In genomic region chr12:84341467-84342193, GRCh38 we compare ENCODE assay signal across 4 cellular contexts.
TF ChIP-seq lines count a peak whose summit lies in the region.

No MANE protein-coding gene starts in this region.

TF ChIP-seq in HepG2, 621 proteins besides CTCF, POLR2A, EP300 and RAD21:
- TF ChIP-seq ATF7 (IDR thresholded peaks at IDR 0.05), result peak; percentile 70
- no peak for TF ChIP-seq ATF7 (CRISPR knock-in tag; IDR thresholded peaks at IDR 0.05)
- no peak for TF ChIP-seq MAZ (IDR thresholded peaks at IDR 0.05; ENCODE audit: borderline replicate concordance, low read depth, low read length)
- no peak for TF ChIP-seq MAZ (CRISPR knock-in tag; IDR thresholded peaks at IDR 0.05; ENCODE audit: low read depth)
- TF ChIP-seq ZNF468 (CRISPR knock-in tag; IDR thresholded peaks at IDR 0.05), result no peak

TF ChIP-seq in HEK293, 187 proteins besides CTCF, POLR2A, EP300 and RAD21:
- TF ChIP-seq ZNF548 (tag by site-specific recombination; IDR thresholded peaks at IDR 0.05), result no peak
- TF ChIP-seq ATF2 (tag by site-specific recombination; IDR thresholded peaks at IDR 0.05; ENCODE audit: low read depth), result peak; percentile 54
- no peak for TF ChIP-seq ZNF2 (tag by site-specific recombination; IDR thresholded peaks at IDR 0.05)
- TF ChIP-seq, protein P1, sequence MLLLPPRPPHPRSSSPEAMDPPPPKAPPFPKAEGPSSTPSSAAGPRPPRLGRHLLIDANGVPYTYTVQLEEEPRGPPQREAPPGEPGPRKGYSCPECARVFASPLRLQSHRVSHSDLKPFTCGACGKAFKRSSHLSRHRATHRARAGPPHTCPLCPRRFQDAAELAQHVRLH (tag by site-specific recombination; IDR thresholded peaks at IDR 0.05), result no peak
- no peak for TF ChIP-seq BCL11B (tag by site-specific recombination; IDR thresholded peaks at IDR 0.05; ENCODE audit: low read depth)
- no peak for TF ChIP-seq ZNF221 (tag by site-specific recombination; IDR thresholded peaks at IDR 0.05; ENCODE audit: borderline replicate concordance)
- TF ChIP-seq ZNF140 (tag by site-specific recombination; IDR thresholded peaks at IDR 0.05), result no peak
- no peak for TF ChIP-seq ZBTB1 (tag by site-specific recombination; IDR thresholded peaks at IDR 0.05)

TF ChIP-seq in IMR-90, 13 proteins besides CTCF, POLR2A, EP300 and RAD21:
- TF ChIP-seq NFE2L2 (IDR thresholded peaks at IDR 0.05; ENCODE audit: low read depth, low read length), result no peak
- peak; percentile 52; the same call in 1 of the 2 replicates for TF ChIP-seq CEBPB (IDR thresholded peaks at IDR 0.05; ENCODE audit: low read depth, low read length)

TF ChIP-seq in H1, 55 proteins besides CTCF, POLR2A, EP300 and RAD21:
- TF ChIP-seq SRF (IDR thresholded peaks at IDR 0.05; ENCODE audit: low read depth, low read length) (no peak), CEBPB (IDR thresholded peaks at IDR 0.05; ENCODE audit: low read depth, low read length) (peak; percentile 5; the same call in 1 of the 2 replicates)
